ENCODE assay signal across 14 cellular contexts in genomic region chr12:120961604-120962486, GRCh38. TPM values are rescaled to one million over a fixed set of nuclear protein-coding genes. Genes with fewer than 3 reads are reported as not detected.
DNase-seq lines count a peak whose midpoint lies in the region; ATAC-seq, FAIRE-seq and TF ChIP-seq lines count a peak whose summit lies in the region.
"Had no signal": no experiment of that assay in that cellular context is flagged by ENCODE, and none has a peak within 500 bp of the region (broad histone marks: within the 10 kb centered on the region; RNA-seq: fewer than 3 reads in every experiment).

No MANE protein-coding gene starts in this region.

- peaks cover 8% of the 10 kb centered on the region for H4K20me1 ChIP-seq in HepG2 (ENCODE audit: insufficient read depth, low read length)

- POLR2A ChIA-PET in HepG2 (lab: Yijun Ruan, JAX): interaction anchor here (1.0 to 11.1 kb wide), 5 partner anchors 10 to 54 kb away, joined by 3 to 176 read pairs (median 4); partner anchors contain the start of gene HNF1A

- no peaks in the 10 kb centered on the region for H3K9me3 Mint-ChIP-seq in activated T-helper 17 cell treated with anti-CD3 and anti-CD28 coated beads, Interleukin-2, amount 50 U/mL, for 72 hours
- H3K9me3 Mint-ChIP-seq: CD4-positive, CD25-positive, alpha-beta regulatory T cell had no signal

- TF ChIP-seq EP300 in HepG2 (IDR thresholded peaks at IDR 0.05; ENCODE audit: low read depth in 2 of 2, low read length in 2 of 2) (no peak), HepG2 (CRISPR knock-in tag; IDR thresholded peaks at IDR 0.05; ENCODE audit: borderline replicate concordance) (no peak)

- H3K4me3 Mint-ChIP-seq in activated T-helper 17 cell treated with anti-CD3 and anti-CD28 coated beads, Interleukin-2, amount 50 U/mL, for 72 hours: peak overlapping the region; percentile 15

- no peaks in the 10 kb centered on the region for H3K79me2 ChIP-seq in HepG2 (ENCODE audit: insufficient read depth, low read length)

- no peak overlapping the region for H2AFZ ChIP-seq in HepG2 (ENCODE audit: low read length)

- WGBS in heart right ventricle, 2 donors: 70 to 74% methylated on average over 17 of the region's 17 CpGs
- WGBS in HepG2 (ENCODE audit: low lambda C conversion rate): 16% methylated on average over 17 of the region's 17 CpGs

- TF ChIP-seq CTCF in heart right ventricle (IDR thresholded peaks at IDR 0.05) (no peak), HepG2 (CRISPR knock-in tag; IDR thresholded peaks at IDR 0.05) (no peak)

- intact Hi-C loops in heart right ventricle (cut with DNase I) (loop anchor here in 3 of 10 donors (10.0 kb wide), 3 partner anchors 97 to 237 kb away; partner anchors contain the start of gene ACADS (in 1 of the 3)), cardiac septum (cut with DNase I) (no loop called here), HepG2 (cut with micrococcal nuclease; ENCODE audit: unreplicated experiment) (no loop called here)

- peak overlapping the region in 1 of 10 donors; percentile 26 for H3K27ac ChIP-seq in heart right ventricle
- peak overlapping the region; percentile 28 for H3K27ac ChIP-seq in HepG2 (ENCODE audit: extremely low read length, insufficient read depth, low read length)

- peaks cover 9% of the 10 kb centered on the region for H3K4me1 Mint-ChIP-seq in activated T-helper 17 cell treated with anti-CD3 and anti-CD28 coated beads, Interleukin-2, amount 50 U/mL, for 72 hours

- in situ Hi-C loops in HepG2 (cut with HindIII; ENCODE audit: extremely low pct_ligation_motif_present, low pct_unique_long_range_greater_than_20kb): no loop called here

- H3K27me3 ChIP-seq in heart right ventricle (peaks cover 0 to 5% (median 0%) of the 10 kb centered on the region in 7 donors), HepG2 (ENCODE audit: control insufficient read depth in 1 of 2, insufficient read depth in 2 of 2, low read length in 2 of 2) (no peaks in the 10 kb centered on the region)

- H3K4me3 ChIP-seq in heart right ventricle (no peak overlapping the region), HepG2 (replicated peaks in 1 of 3; ENCODE audit: insufficient read depth in 1 of 3, low read depth in 2 of 3, low read length in 3 of 3) (peak overlapping the region in 2 of 3 experiments; percentile 7 to 20; a peak in 1 of 6 replicates)

- CTCF ChIA-PET in HepG2 (lab: Yijun Ruan, JAX; ENCODE audit: low intra/inter-chr PET ratio, low total read pairs): no interaction called here

- H3K9me3 ChIP-seq in heart right ventricle (no peaks in the 10 kb centered on the region), HepG2 (ENCODE audit: low read length) (no peaks in the 10 kb centered on the region)

- H3K4me1 ChIP-seq in heart right ventricle (no peaks in the 10 kb centered on the region), HepG2 (ENCODE audit: insufficient read depth, low read length) (peaks cover 55% of the 10 kb centered on the region)

- TF ChIP-seq POLR2A in HepG2 (IDR thresholded peaks at IDR 0.05; ENCODE audit: insufficient read depth in 1 of 2, low read depth in 2 of 2, low read length in 2 of 2): peak; percentile 44 to 52; a peak in 2 of 4 replicates

- no TSS peak for BruUV-seq in HepG2 (replicated peaks; lab: Mats Ljungman, UMichigan)

- DNase-seq in heart right ventricle: peak; percentile 18 to 29
- no peak for DNase-seq in cardiac septum (ENCODE audit: low spot score)
- no peak for DNase-seq in HepG2 (ENCODE audit: low spot score)
- no peak for DNase-seq in globus pallidus (ENCODE audit: low spot score)
- DNase-seq in HUDEP-2 (lab: John Stamatoyannopoulos, UW; ENCODE audit: unreplicated experiment in 76 of 76): no peak
- DNase-seq in NCI-H524 (lab: John Stamatoyannopoulos, UW): no peak
- DNase-seq: CD4-positive, CD25-positive, alpha-beta regulatory T cell; Kasumi-1; NCI-H446; stimulated activated CD4-positive, alpha-beta T cell treated with anti-CD3 and anti-CD28 coated beads, Interleukin-2, amount 100 ng/mL, for 48 hours; T-helper 1 cell had no signal

- H3K36me3 Mint-ChIP-seq in activated T-helper 17 cell treated with anti-CD3 and anti-CD28 coated beads, Interleukin-2, amount 50 U/mL, for 72 hours (ENCODE audit: low read depth): no peaks in the 10 kb centered on the region
- H3K36me3 Mint-ChIP-seq: CD4-positive, CD25-positive, alpha-beta regulatory T cell had no signal

- H3K27me3 Mint-ChIP-seq in activated T-helper 17 cell treated with anti-CD3 and anti-CD28 coated beads, Interleukin-2, amount 50 U/mL, for 72 hours: no peaks in the 10 kb centered on the region

- H3K4me2 ChIP-seq in HepG2 (ENCODE audit: low read depth, low read length): peak overlapping the region; percentile 38

- peak in 3 of 8 donors; percentile 33 to 63 (median 44) for ATAC-seq in heart right ventricle
- no peak for ATAC-seq in activated T-helper 17 cell treated with anti-CD3 and anti-CD28 coated beads, Interleukin-2, amount 50 U/mL, for 72 hours (replicated peaks)
- peak; percentile 30 for ATAC-seq in HepG2
- ATAC-seq in GM18907 (IDR thresholded peaks at IDR 0.05; ENCODE audit: unreplicated experiment): no peak

- peak; percentile 72 for FAIRE-seq in HepG2 (lab: Jason Lieb, UNC)

- H3K27ac Mint-ChIP-seq in activated T-helper 17 cell treated with anti-CD3 and anti-CD28 coated beads, Interleukin-2, amount 50 U/mL, for 72 hours: peak overlapping the region; percentile 32
- H3K27ac Mint-ChIP-seq: CD4-positive, CD25-positive, alpha-beta regulatory T cell had no signal

- H3K9ac ChIP-seq in HepG2 (ENCODE audit: insufficient read depth, low read depth, low read length): no peak overlapping the region

- no peaks in the 10 kb centered on the region for H3K36me3 ChIP-seq in heart right ventricle
- no peaks in the 10 kb centered on the region for H3K36me3 ChIP-seq in HepG2 (replicated peaks in 1 of 2; ENCODE audit: control insufficient read depth in 1 of 2, insufficient read depth in 2 of 2, low read length in 2 of 2)

- no peak for TF ChIP-seq RAD21 in HepG2 (CRISPR knock-in tag; IDR thresholded peaks at IDR 0.05)

RNA-seq across cellular contexts. Expression of gene HNF1A, which starts 16.5 kb away (rescaled TPM):
- total RNA-seq in heart right ventricle (not detected), cardiac septum (not detected), HepG2 (2016; rRNA removed; fragmentation: Illumina TruSeq; extraction: Trizol) (27.0 and 34.7 TPM in 2 replicates)
- polyA plus RNA-seq in heart right ventricle (under 1 TPM in 1 of 2 donors, not detected in 1; 0.04 TPM), HepG2 (2011; rRNA removed) (13.4 and 18.2 TPM in 2 replicates)
- not detected for total RNA-seq in activated T-helper 17 cell treated with anti-CD3 and anti-CD28 coated beads, Interleukin-2, amount 50 U/mL, for 72 hours
- total RNA-seq in HepG2 (2016; cell fraction: cytosol; rRNA removed; fragmentation: Illumina TruSeq; extraction: Trizol; ENCODE audit: low read depth): 8.0 and 9.3 TPM in 2 replicates
- 23.4 and 36.7 TPM in 2 replicates for total RNA-seq in HepG2 (2016; cell fraction: insoluble cytoplasmic fraction; rRNA removed; fragmentation: Illumina TruSeq; extraction: Trizol)
- 19.4 and 20.4 TPM in 2 replicates for total RNA-seq in HepG2 (2016; cell fraction: membrane; rRNA removed; fragmentation: Illumina TruSeq; extraction: Trizol)
- 29.9 and 31.7 TPM in 2 replicates for total RNA-seq in HepG2 (2016; cell fraction: nucleus; rRNA removed; fragmentation: Illumina TruSeq; extraction: Trizol)
- 7.6 and 12.7 TPM in 2 replicates for polyA plus RNA-seq in HepG2 (2011; cell fraction: cytosol; rRNA removed)
- polyA plus RNA-seq in HepG2 (2011; cell fraction: nucleus; rRNA removed): 41.8 and 43.1 TPM in 2 replicates
- 21.5 and 22.4 TPM in 2 replicates for polyA plus RNA-seq in HepG2 (2012)
- 6.0 and 7.0 TPM in 2 replicates for polyA plus RNA-seq in HepG2 (2016; cell fraction: cytosol; fragmentation: Illumina TruSeq; extraction: Trizol; ENCODE audit: low read depth)
- polyA plus RNA-seq in HepG2 (2016; cell fraction: insoluble cytoplasmic fraction; fragmentation: Illumina TruSeq; extraction: Trizol; ENCODE audit: low read depth): 27.7 and 38.7 TPM in 2 replicates
- 13.6 and 14.7 TPM in 2 replicates for polyA plus RNA-seq in HepG2 (2016; cell fraction: membrane; fragmentation: Illumina TruSeq; extraction: Trizol; ENCODE audit: low read depth)
- 64.2 and 66.0 TPM in 2 replicates for polyA plus RNA-seq in HepG2 (2016; cell fraction: nucleus; fragmentation: Illumina TruSeq; extraction: Trizol; ENCODE audit: insufficient read depth, low read depth)
- 56.3 TPM in 1 of 2 replicates, not detected in the other for polyA minus RNA-seq in HepG2 (2011; rRNA and poly(A)+ RNA removed; ENCODE audit: low replicate concordance)
- polyA minus RNA-seq in HepG2 (2011; cell fraction: cytosol; rRNA and poly(A)+ RNA removed): 14.7 and 17.2 TPM in 2 replicates
- 16.5 and 21.5 TPM in 2 replicates for polyA minus RNA-seq in HepG2 (2011; cell fraction: nucleus; rRNA and poly(A)+ RNA removed)
- total RNA-seq: CD4-positive, CD25-positive, alpha-beta regulatory T cell; H4 had no signal
- polyA plus RNA-seq: CD4-positive, CD25-positive, alpha-beta regulatory T cell had no signal

RNA-seq across cellular contexts. Expression of gene C12orf43, which starts 54.4 kb away (rescaled TPM):
- total RNA-seq in heart right ventricle (10 to 100 TPM in 1 of 10 donors, 1 to 10 TPM in 9; 5.7 to 11.4 (median 8.2) TPM), cardiac septum (9.1 TPM), HepG2 (2016; rRNA removed; fragmentation: Illumina TruSeq; extraction: Trizol) (11.1 and 12.9 TPM in 2 replicates)
- polyA plus RNA-seq in heart right ventricle (10 to 100 TPM in 1 of 2 donors, 1 to 10 TPM in 1; 8.6 to 10.8 TPM), HepG2 (2011; rRNA removed) (7.5 and 7.9 TPM in 2 replicates)
- total RNA-seq in activated T-helper 17 cell treated with anti-CD3 and anti-CD28 coated beads, Interleukin-2, amount 50 U/mL, for 72 hours: 10 to 100 TPM; 15.6 to 26.8 TPM
- 2.9 and 3.0 TPM in 2 replicates for total RNA-seq in HepG2 (2016; cell fraction: cytosol; rRNA removed; fragmentation: Illumina TruSeq; extraction: Trizol; ENCODE audit: low read depth)
- total RNA-seq in HepG2 (2016; cell fraction: insoluble cytoplasmic fraction; rRNA removed; fragmentation: Illumina TruSeq; extraction: Trizol): 11.4 and 12.4 TPM in 2 replicates
- total RNA-seq in HepG2 (2016; cell fraction: membrane; rRNA removed; fragmentation: Illumina TruSeq; extraction: Trizol): 6.7 and 7.4 TPM in 2 replicates
- total RNA-seq in HepG2 (2016; cell fraction: nucleus; rRNA removed; fragmentation: Illumina TruSeq; extraction: Trizol): 6.3 and 8.5 TPM in 2 replicates
- polyA plus RNA-seq in HepG2 (2011; cell fraction: cytosol; rRNA removed): 7.3 TPM in 2 replicates
- 5.4 and 5.7 TPM in 2 replicates for polyA plus RNA-seq in HepG2 (2011; cell fraction: nucleus; rRNA removed)
- 4.9 and 5.2 TPM in 2 replicates for polyA plus RNA-seq in HepG2 (2012)
- polyA plus RNA-seq in HepG2 (2016; cell fraction: cytosol; fragmentation: Illumina TruSeq; extraction: Trizol; ENCODE audit: low read depth): 2.1 and 2.4 TPM in 2 replicates
- polyA plus RNA-seq in HepG2 (2016; cell fraction: insoluble cytoplasmic fraction; fragmentation: Illumina TruSeq; extraction: Trizol; ENCODE audit: low read depth): 15.7 and 18.4 TPM in 2 replicates
- polyA plus RNA-seq in HepG2 (2016; cell fraction: membrane; fragmentation: Illumina TruSeq; extraction: Trizol; ENCODE audit: low read depth): 4.8 and 5.4 TPM in 2 replicates
- 11.1 and 11.5 TPM in 2 replicates for polyA plus RNA-seq in HepG2 (2016; cell fraction: nucleus; fragmentation: Illumina TruSeq; extraction: Trizol; ENCODE audit: insufficient read depth, low read depth)
- polyA minus RNA-seq in HepG2 (2011; rRNA and poly(A)+ RNA removed; ENCODE audit: low replicate concordance): 5.8 and 9.3 TPM in 2 replicates
- 3.1 and 3.3 TPM in 2 replicates for polyA minus RNA-seq in HepG2 (2011; cell fraction: cytosol; rRNA and poly(A)+ RNA removed)
- 8.5 and 12.4 TPM in 2 replicates for polyA minus RNA-seq in HepG2 (2011; cell fraction: nucleus; rRNA and poly(A)+ RNA removed)

RNA-seq across cellular contexts. Expression of gene SPPL3, which starts 57.7 kb away (rescaled TPM):
- total RNA-seq in heart right ventricle (10 to 100 TPM; 26.6 to 45.0 (median 36.2) TPM), cardiac septum (32.2 TPM), HepG2 (2016; rRNA removed; fragmentation: Illumina TruSeq; extraction: Trizol) (6.6 and 9.1 TPM in 2 replicates)
- polyA plus RNA-seq in heart right ventricle (10 to 100 TPM in 1 of 2 donors, 1 to 10 TPM in 1; 9.7 to 12.3 TPM), HepG2 (2011; rRNA removed) (8.9 and 10.8 TPM in 2 replicates)
- 10 to 100 TPM; 33.7 to 34.5 TPM for total RNA-seq in activated T-helper 17 cell treated with anti-CD3 and anti-CD28 coated beads, Interleukin-2, amount 50 U/mL, for 72 hours
- 16.1 and 16.2 TPM in 2 replicates for total RNA-seq in HepG2 (2016; cell fraction: cytosol; rRNA removed; fragmentation: Illumina TruSeq; extraction: Trizol; ENCODE audit: low read depth)
- 5.8 and 9.4 TPM in 2 replicates for total RNA-seq in HepG2 (2016; cell fraction: insoluble cytoplasmic fraction; rRNA removed; fragmentation: Illumina TruSeq; extraction: Trizol)
- total RNA-seq in HepG2 (2016; cell fraction: membrane; rRNA removed; fragmentation: Illumina TruSeq; extraction: Trizol): 9.0 and 12.3 TPM in 2 replicates
- total RNA-seq in HepG2 (2016; cell fraction: nucleus; rRNA removed; fragmentation: Illumina TruSeq; extraction: Trizol): 11.6 and 15.6 TPM in 2 replicates
- 9.6 and 10.2 TPM in 2 replicates for polyA plus RNA-seq in HepG2 (2011; cell fraction: cytosol; rRNA removed)
- polyA plus RNA-seq in HepG2 (2011; cell fraction: nucleus; rRNA removed): 8.3 and 9.2 TPM in 2 replicates
- 15.1 and 20.8 TPM in 2 replicates for polyA plus RNA-seq in HepG2 (2012)
- 10.5 and 11.9 TPM in 2 replicates for polyA plus RNA-seq in HepG2 (2016; cell fraction: cytosol; fragmentation: Illumina TruSeq; extraction: Trizol; ENCODE audit: low read depth)
- polyA plus RNA-seq in HepG2 (2016; cell fraction: insoluble cytoplasmic fraction; fragmentation: Illumina TruSeq; extraction: Trizol; ENCODE audit: low read depth): 20.3 and 26.4 TPM in 2 replicates
- 27.5 and 28.3 TPM in 2 replicates for polyA plus RNA-seq in HepG2 (2016; cell fraction: membrane; fragmentation: Illumina TruSeq; extraction: Trizol; ENCODE audit: low read depth)
- polyA plus RNA-seq in HepG2 (2016; cell fraction: nucleus; fragmentation: Illumina TruSeq; extraction: Trizol; ENCODE audit: insufficient read depth, low read depth): 33.3 and 34.0 TPM in 2 replicates
- polyA minus RNA-seq in HepG2 (2011; rRNA and poly(A)+ RNA removed; ENCODE audit: low replicate concordance): 42.1 and 63.4 TPM in 2 replicates
- polyA minus RNA-seq in HepG2 (2011; cell fraction: cytosol; rRNA and poly(A)+ RNA removed): 18.7 and 19.3 TPM in 2 replicates
- 14.2 and 16.1 TPM in 2 replicates for polyA minus RNA-seq in HepG2 (2011; cell fraction: nucleus; rRNA and poly(A)+ RNA removed)

Comparison
In these comparisons a context has a peak if more than half of its experiments do, and no peak if none do; other contexts are left out.
1. DNase-seq: peak in heart right ventricle (2 of 2); none in cardiac septum (single experiment), HepG2 (single experiment), globus pallidus (single experiment), HUDEP-2 (0 of 76) and NCI-H524 (0 of 2).
2. H3K4me3 ChIP-seq: peak in HepG2 (2 of 3); none in heart right ventricle (0 of 10).